Comparison of ENCODE assay signal across 8 cellular contexts in genomic region chr14:106257569-106257994, GRCh38.
DNase-seq lines count a peak whose midpoint lies in the region; ATAC-seq and TF ChIP-seq lines count a peak whose summit lies in the region.
"Not testable (repeated sequence)": the region's sequence is repeated elsewhere in the genome, so short reads cannot be mapped to it uniquely, and the experiment has no call there.

No MANE protein-coding gene starts in this region.

- DNase-seq in DMS153 (lab: John Stamatoyannopoulos, UW), result peak; percentile 24
- not testable (repeated sequence) for DNase-seq in LNCaP clone FGC (ENCODE audit: low read depth)
- peak; percentile 52 for DNase-seq in OCI-LY7 (ENCODE audit: low spot score)
- DNase-seq in activated CD4-positive, CD25-positive, alpha-beta regulatory T cell treated with anti-CD3 and anti-CD28 coated beads, Interleukin-2, amount 50 U/mL, for 72 hours, result peak; percentile 86
- peak; percentile 92 for DNase-seq in activated effector memory CD4-positive, alpha-beta T cell treated with anti-CD3 and anti-CD28 coated beads, Interleukin-2, amount 50 U/mL, for 16 hours
- peak; percentile 51 for DNase-seq in Right ventricle myocardium superior
- DNase-seq in posterior vena cava (ENCODE audit: low spot score), result peak; percentile 87
- peak; percentile 33 to 48 for DNase-seq in stimulated activated CD8-positive, alpha-beta memory T cell treated with anti-CD3 and anti-CD28 coated beads, Interleukin-7, amount 100 ng/mL, for 4 hours (ENCODE audit: low read depth in 2 of 2)

- not testable (repeated sequence) for BruUV-seq in OCI-LY7 (replicated peaks; lab: Mats Ljungman, UMichigan)

- not testable (repeated sequence) for H3K79me2 ChIP-seq in OCI-LY7 (ENCODE audit: insufficient read depth, low read depth, low read length)

- H3K4me1 ChIP-seq in OCI-LY7 (ENCODE audit: insufficient read depth, low read length, poor library complexity, severe bottlenecking), result not testable (repeated sequence)

- POLR2A ChIA-PET in OCI-LY7 (lab: Charles Lee), result not testable (repeated sequence)

- not testable (repeated sequence) for H3K9me3 ChIP-seq in OCI-LY7 (ENCODE audit: low read length)

- H4K20me1 ChIP-seq in OCI-LY7 (ENCODE audit: insufficient read depth, low read length), result not testable (repeated sequence)

- intact Hi-C loops in OCI-LY7 (cut with micrococcal nuclease; ENCODE audit: unreplicated experiment); Right ventricle myocardium superior (cut with DNase I); posterior vena cava (cut with DNase I): not testable (repeated sequence)

- H3K36me3 ChIP-seq in OCI-LY7 (ENCODE audit: insufficient read depth, low read length), result not testable (repeated sequence)

- CTCF ChIA-PET in OCI-LY7 (lab: Charles Lee; ENCODE audit: unreplicated experiment), result interaction anchor here (0.6 kb wide), 1 partner anchor 22 kb away, joined by 3 read pairs; no protein-coding TSS in a partner anchor

- not testable (repeated sequence) for H3K9me2 ChIP-seq in OCI-LY7 (ENCODE audit: insufficient read depth, low read length)

- TF ChIP-seq CTCF in LNCaP clone FGC (IDR thresholded peaks at IDR 0.05; ENCODE audit: control insufficient read depth, extremely low read depth, insufficient read depth) (peak; percentile 80), OCI-LY7 (conservative IDR thresholded peaks at IDR 0.05; ENCODE audit: low read length) (peak; percentile 75)

- ATAC-seq in Right ventricle myocardium superior (ENCODE audit: poor library complexity), result not testable (repeated sequence)

- H2AFZ ChIP-seq in OCI-LY7 (ENCODE audit: low read length), result not testable (repeated sequence)

- not testable (repeated sequence) for H3K4me2 ChIP-seq in OCI-LY7 (ENCODE audit: low read length)

- H3K27ac ChIP-seq in OCI-LY7 (ENCODE audit: low read depth, low read length, poor library complexity, severe bottlenecking), result not testable (repeated sequence)

- H3K4me3 ChIP-seq in LNCaP clone FGC (ENCODE audit: low read depth, low read length); OCI-LY7 (ENCODE audit: low read depth, low read length, poor library complexity, severe bottlenecking): not testable (repeated sequence)
